In genomic region chr12:100141666-100141997, GRCh38 we compare ENCODE assay signal across 8 cellular contexts. TPM values are rescaled to one million over a fixed set of nuclear protein-coding genes. Genes with fewer than 3 reads are reported as not detected.
DNase-seq lines count a peak whose midpoint lies in the region; ATAC-seq and TF ChIP-seq lines count a peak whose summit lies in the region.

No MANE protein-coding gene starts in this region.

- H4K20me1 ChIP-seq in hepatocyte (ENCODE audit: insufficient read depth, poor library complexity, severe bottlenecking): peaks cover 17% of the 10 kb centered on the region

- H3K36me3 ChIP-seq in hepatocyte (replicated peaks; ENCODE audit: insufficient read depth, low read depth): no peaks in the 10 kb centered on the region
- H3K36me3 ChIP-seq in skeletal muscle satellite cell (ENCODE audit: insufficient read depth, low read length): no peaks in the 10 kb centered on the region

- H3K4me2 ChIP-seq in hepatocyte (peak overlapping the region; percentile 80), skeletal muscle satellite cell (ENCODE audit: low read length) (peak overlapping the region; percentile 92)

- peak; percentile 23 for ATAC-seq in HG02798 (IDR thresholded peaks at IDR 0.05; ENCODE audit: poor library complexity, unreplicated experiment)

- peaks cover 61% of the 10 kb centered on the region for H3K79me2 ChIP-seq in hepatocyte

- H3K9me2 ChIP-seq in hepatocyte (replicated peaks; ENCODE audit: insufficient read depth): no peaks in the 10 kb centered on the region

- peak overlapping the region; percentile 92 for H3K9ac ChIP-seq in skeletal muscle satellite cell (ENCODE audit: low read depth, low read length)

- 8% methylated on average over 6 of the region's 6 CpGs for WGBS in hepatocyte (ENCODE audit: low lambda C conversion rate, missing lambda C conversion rate)

- H3K4me1 ChIP-seq in hepatocyte (ENCODE audit: insufficient read depth) (peaks cover 9% of the 10 kb centered on the region), skeletal muscle satellite cell (ENCODE audit: control insufficient read depth, insufficient read depth, low read length) (peaks cover 37% of the 10 kb centered on the region)

- no peaks in the 10 kb centered on the region for H3K9me3 ChIP-seq in hepatocyte (ENCODE audit: low read depth)
- no peaks in the 10 kb centered on the region for H3K9me3 ChIP-seq in skeletal muscle satellite cell (replicated peaks; ENCODE audit: low read length)

- H3K27me3 ChIP-seq in hepatocyte: no peaks in the 10 kb centered on the region
- H3K27me3 ChIP-seq in skeletal muscle satellite cell (ENCODE audit: control insufficient read depth, insufficient read depth, low read length): no peaks in the 10 kb centered on the region

- DNase-seq in NCI-H82 (lab: John Stamatoyannopoulos, UW) (peak; percentile 41), NCI-H82 treated with DMSO at 0.1 percent for 48 hours (lab: John Stamatoyannopoulos, UW; ENCODE audit: unreplicated experiment) (no peak), NOMO-1 treated with DMSO at 0.1 percent for 48 hours (lab: John Stamatoyannopoulos, UW; ENCODE audit: unreplicated experiment) (peak; percentile 74), hepatocyte (ENCODE audit: low spot score) (peak; percentile 70), retina (no peak)

- peak overlapping the region; percentile 98 for H2AFZ ChIP-seq in hepatocyte

- no peak for TF ChIP-seq CTCF in hepatocyte (IDR thresholded peaks at IDR 0.05; ENCODE audit: poor library complexity)

- H3K4me3 ChIP-seq in hepatocyte: peak overlapping the region; percentile 98
- peak overlapping the region; percentile 92 for H3K4me3 ChIP-seq in skeletal muscle satellite cell (ENCODE audit: low read length)

- peak overlapping the region; percentile 96 for H3K27ac ChIP-seq in angular gyrus (ENCODE audit: low read depth, low read length)
- H3K27ac ChIP-seq in hepatocyte: peak overlapping the region; percentile 100

RNA-seq across cellular contexts. Expression of gene BLTP3B, which starts 1.0 kb away (rescaled TPM):
- total RNA-seq in hepatocyte: 30.1 and 31.8 TPM in 2 replicates
- polyA plus RNA-seq in hepatocyte: 6.0 and 11.0 TPM in 2 replicates
- total RNA-seq in skeletal muscle satellite cell (2012; rRNA removed): 45.6 and 46.1 TPM in 2 replicates

RNA-seq across cellular contexts. Expression of gene ACTR6, which starts 59.0 kb away (rescaled TPM):
- total RNA-seq in hepatocyte: 21.4 and 38.0 TPM in 2 replicates
- 18.0 and 20.4 TPM in 2 replicates for polyA plus RNA-seq in hepatocyte
- total RNA-seq in skeletal muscle satellite cell (2012; rRNA removed): 13.8 and 17.0 TPM in 2 replicates

Comparison
In these comparisons a context has a peak if more than half of its experiments do, and no peak if none do; other contexts are left out.
1. DNase-seq: peak in NCI-H82 (single experiment), NOMO-1 treated with DMSO at 0.1 percent for 48 hours (single experiment) and hepatocyte (single experiment); none in NCI-H82 treated with DMSO at 0.1 percent for 48 hours (single experiment) and retina (single experiment).